Comparison of ENCODE assay signal across 20 cellular contexts in the genomic region with DNA sequence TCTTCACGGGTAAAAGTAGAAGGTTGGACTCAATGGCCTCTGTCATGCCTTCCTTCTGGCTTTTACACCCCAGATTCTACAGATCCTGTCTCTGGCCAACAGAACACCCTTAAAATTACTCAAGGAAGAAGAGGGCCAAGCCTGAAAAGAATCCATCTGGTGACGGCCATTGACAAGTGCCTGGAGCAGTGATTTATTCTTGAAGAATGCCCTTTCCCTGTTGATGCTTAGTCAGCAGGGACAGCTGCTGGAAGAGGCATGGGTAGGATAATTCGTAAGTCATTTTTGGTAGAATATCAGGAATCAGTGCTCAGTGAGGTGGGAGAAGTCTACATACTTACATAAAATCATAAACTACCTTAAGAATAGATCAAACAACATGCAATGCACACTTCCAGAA.
DNase-seq lines count a peak whose midpoint lies in the region; ATAC-seq, FAIRE-seq and TF ChIP-seq lines count a peak whose summit lies in the region.
"Had no signal": no experiment of that assay in that cellular context is flagged by ENCODE, and none has a peak within 500 bp of the region (broad histone marks: within the 10 kb centered on the region; RNA-seq: fewer than 3 reads in every experiment).

No MANE protein-coding gene starts in this region.

- TF ChIP-seq EP300 in HepG2 (IDR thresholded peaks at IDR 0.05; ENCODE audit: low read depth in 2 of 2, low read length in 2 of 2) = no peak
- no peak for TF ChIP-seq EP300 in HepG2 (CRISPR knock-in tag; IDR thresholded peaks at IDR 0.05; ENCODE audit: borderline replicate concordance)

- H3K79me2 ChIP-seq in HepG2 (ENCODE audit: insufficient read depth, low read length) = no peaks in the 10 kb centered on the region

- BruUV-seq in HepG2 (replicated peaks; lab: Mats Ljungman, UMichigan) = no TSS peak

- CTCF ChIA-PET in HepG2 (lab: Yijun Ruan, JAX; ENCODE audit: low intra/inter-chr PET ratio, low total read pairs) = no interaction called here

- TF ChIP-seq RAD21 in HepG2 (CRISPR knock-in tag; IDR thresholded peaks at IDR 0.05) = no peak

- no peak overlapping the region for H3K27ac ChIP-seq in HepG2 (ENCODE audit: extremely low read length, insufficient read depth, low read length)

- H3K9me3 ChIP-seq in HepG2 (ENCODE audit: low read length) = no peaks in the 10 kb centered on the region

- 33% methylated on average over 3 of the region's 3 CpGs for WGBS in HepG2 (ENCODE audit: low lambda C conversion rate)

- H4K20me1 ChIP-seq in HepG2 (ENCODE audit: insufficient read depth, low read length) = no peaks in the 10 kb centered on the region

- no peak overlapping the region for H3K9ac ChIP-seq in HepG2 (ENCODE audit: insufficient read depth, low read depth, low read length)

- no peaks in the 10 kb centered on the region for H3K36me3 ChIP-seq in HepG2 (replicated peaks in 1 of 2; ENCODE audit: control insufficient read depth in 1 of 2, insufficient read depth in 2 of 2, low read length in 2 of 2)

- FAIRE-seq in urothelium cell line (lab: Jason Lieb, UNC) (no peak), HepG2 (lab: Jason Lieb, UNC) (no peak)
- FAIRE-seq: colon, frontal cortex had no signal

- no peak overlapping the region for H2AFZ ChIP-seq in HepG2 (ENCODE audit: low read length)

- intact Hi-C loops in HepG2 (cut with micrococcal nuclease; ENCODE audit: unreplicated experiment) = no loop called here

- in situ Hi-C loops in HepG2 (cut with HindIII; ENCODE audit: extremely low pct_ligation_motif_present, low pct_unique_long_range_greater_than_20kb) = no loop called here

- peak; percentile 21 for DNase-seq in HT1080 (ENCODE audit: low read depth)
- DNase-seq in astrocyte of the hippocampus (ENCODE audit: low read depth, low spot score) = peak; percentile 24
- DNase-seq in kidney tubule cell (ENCODE audit: low spot score) = peak; percentile 60
- peak; percentile 18 for DNase-seq in urothelium cell line (ENCODE audit: low spot score)
- no peak for DNase-seq in NCI-H69 (lab: John Stamatoyannopoulos, UW)
- no peak for DNase-seq in HepG2 (ENCODE audit: low spot score)
- no peak for DNase-seq in cerebellar nuclear complex (lab: John Stamatoyannopoulos, UW)
- DNase-seq: activated B cell treated with CpG ODN at 0.5 μM for 24 hours; activated CD8-positive, alpha-beta T cell treated with anti-CD3 and anti-CD28 coated beads for 36 hours; activated naive CD4-positive, alpha-beta T cell treated with Interleukin-2 at 50 U/mL for 16 hours; activated T-cell treated with anti-CD3 and anti-CD28 coated beads, Interleukin-2, amount 50 U/mL, for 1 hour; AML-193; aorta; DMS79; Karpas-422; left cardiac atrium; NCI-H1417 treated with DMSO at 0.1 percent for 48 hours; NCI-H526 had no signal

- TF ChIP-seq CTCF in HepG2 (CRISPR knock-in tag; IDR thresholded peaks at IDR 0.05) = no peak

- H3K4me1 ChIP-seq in HepG2 (ENCODE audit: insufficient read depth, low read length) = no peaks in the 10 kb centered on the region

- no peaks in the 10 kb centered on the region; a peak in 1 of 5 replicates for H3K27me3 ChIP-seq in HepG2 (ENCODE audit: control insufficient read depth in 1 of 2, insufficient read depth in 2 of 2, low read length in 2 of 2)

- ATAC-seq in HepG2 = no peak
- ATAC-seq: activated CD8-positive, alpha-beta T cell treated with anti-CD3 and anti-CD28 coated beads for 36 hours; left cardiac atrium had no signal

- H3K4me2 ChIP-seq in HepG2 (ENCODE audit: low read depth, low read length) = no peak overlapping the region

- TF ChIP-seq POLR2A in HepG2 (IDR thresholded peaks at IDR 0.05; ENCODE audit: insufficient read depth in 1 of 2, low read depth in 2 of 2, low read length in 2 of 2) = no peak

- H3K4me3 ChIP-seq in HepG2 (replicated peaks in 1 of 3; ENCODE audit: insufficient read depth in 1 of 3, low read depth in 2 of 3, low read length in 3 of 3) = no peak overlapping the region

- POLR2A ChIA-PET in HepG2 (lab: Yijun Ruan, JAX) = no interaction called here

TF ChIP-seq in HepG2, 621 proteins besides CTCF, POLR2A, EP300 and RAD21:
- TF ChIP-seq ZBTB1 (CRISPR knock-in tag; IDR thresholded peaks at IDR 0.05; ENCODE audit: borderline replicate concordance) (no peak), SYNCRIP (IDR thresholded peaks at IDR 0.05; ENCODE audit: insufficient read depth, low read depth, low read length) (no peak), ZNF546 (CRISPR knock-in tag; conservative IDR thresholded peaks at IDR 0.05) (no peak), ZNF660 (CRISPR knock-in tag; IDR thresholded peaks at IDR 0.05; ENCODE audit: borderline replicate concordance, low read depth) (no peak), ZNF549 (CRISPR knock-in tag; IDR thresholded peaks at IDR 0.05) (no peak), HOXA5 (CRISPR knock-in tag; IDR thresholded peaks at IDR 0.05) (no peak), SRSF4 (IDR thresholded peaks at IDR 0.05; ENCODE audit: low read depth, low read length, poor library complexity, severe bottlenecking) (no peak)
- TF ChIP-seq, protein P1, sequence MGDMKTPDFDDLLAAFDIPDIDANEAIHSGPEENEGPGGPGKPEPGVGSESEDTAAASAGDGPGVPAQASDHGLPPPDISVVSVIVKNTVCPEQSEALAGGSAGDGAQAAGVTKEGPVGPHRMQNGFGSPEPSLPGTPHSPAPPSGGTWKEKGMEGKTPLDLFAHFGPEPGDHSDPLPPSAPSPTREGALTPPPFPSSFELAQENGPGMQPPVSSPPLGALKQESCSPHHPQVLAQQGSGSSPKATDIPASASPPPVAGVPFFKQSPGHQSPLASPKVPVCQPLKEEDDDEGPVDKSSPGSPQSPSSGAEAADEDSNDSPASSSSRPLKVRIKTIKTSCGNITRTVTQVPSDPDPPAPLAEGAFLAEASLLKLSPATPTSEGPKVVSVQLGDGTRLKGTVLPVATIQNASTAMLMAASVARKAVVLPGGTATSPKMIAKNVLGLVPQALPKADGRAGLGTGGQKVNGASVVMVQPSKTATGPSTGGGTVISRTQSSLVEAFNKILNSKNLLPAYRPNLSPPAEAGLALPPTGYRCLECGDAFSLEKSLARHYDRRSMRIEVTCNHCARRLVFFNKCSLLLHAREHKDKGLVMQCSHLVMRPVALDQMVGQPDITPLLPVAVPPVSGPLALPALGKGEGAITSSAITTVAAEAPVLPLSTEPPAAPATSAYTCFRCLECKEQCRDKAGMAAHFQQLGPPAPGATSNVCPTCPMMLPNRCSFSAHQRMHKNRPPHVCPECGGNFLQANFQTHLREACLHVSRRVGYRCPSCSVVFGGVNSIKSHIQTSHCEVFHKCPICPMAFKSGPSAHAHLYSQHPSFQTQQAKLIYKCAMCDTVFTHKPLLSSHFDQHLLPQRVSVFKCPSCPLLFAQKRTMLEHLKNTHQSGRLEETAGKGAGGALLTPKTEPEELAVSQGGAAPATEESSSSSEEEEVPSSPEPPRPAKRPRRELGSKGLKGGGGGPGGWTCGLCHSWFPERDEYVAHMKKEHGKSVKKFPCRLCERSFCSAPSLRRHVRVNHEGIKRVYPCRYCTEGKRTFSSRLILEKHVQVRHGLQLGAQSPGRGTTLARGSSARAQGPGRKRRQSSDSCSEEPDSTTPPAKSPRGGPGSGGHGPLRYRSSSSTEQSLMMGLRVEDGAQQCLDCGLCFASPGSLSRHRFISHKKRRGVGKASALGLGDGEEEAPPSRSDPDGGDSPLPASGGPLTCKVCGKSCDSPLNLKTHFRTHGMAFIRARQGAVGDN (CRISPR knock-in tag; IDR thresholded peaks at IDR 0.05) = no peak
- TF ChIP-seq, protein P2, sequence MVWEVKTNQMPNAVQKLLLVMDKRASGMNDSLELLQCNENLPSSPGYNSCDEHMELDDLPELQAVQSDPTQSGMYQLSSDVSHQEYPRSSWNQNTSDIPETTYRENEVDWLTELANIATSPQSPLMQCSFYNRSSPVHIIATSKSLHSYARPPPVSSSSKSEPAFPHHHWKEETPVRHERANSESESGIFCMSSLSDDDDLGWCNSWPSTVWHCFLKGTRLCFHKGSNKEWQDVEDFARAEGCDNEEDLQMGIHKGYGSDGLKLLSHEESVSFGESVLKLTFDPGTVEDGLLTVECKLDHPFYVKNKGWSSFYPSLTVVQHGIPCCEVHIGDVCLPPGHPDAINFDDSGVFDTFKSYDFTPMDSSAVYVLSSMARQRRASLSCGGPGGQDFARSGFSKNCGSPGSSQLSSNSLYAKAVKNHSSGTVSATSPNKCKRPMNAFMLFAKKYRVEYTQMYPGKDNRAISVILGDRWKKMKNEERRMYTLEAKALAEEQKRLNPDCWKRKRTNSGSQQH (CRISPR knock-in tag; IDR thresholded peaks at IDR 0.05; ENCODE audit: low read depth) = no peak

Comparison
In these comparisons a context has a peak if more than half of its experiments do, and no peak if none do; other contexts are left out.
1. DNase-seq: peak in HT1080 (single experiment), astrocyte of the hippocampus (single experiment), kidney tubule cell (single experiment) and urothelium cell line (single experiment); none in NCI-H69 (single experiment), HepG2 (single experiment) and cerebellar nuclear complex (0 of 2).